ENCODE assay signal across 17 cellular contexts in the genomic region with DNA sequence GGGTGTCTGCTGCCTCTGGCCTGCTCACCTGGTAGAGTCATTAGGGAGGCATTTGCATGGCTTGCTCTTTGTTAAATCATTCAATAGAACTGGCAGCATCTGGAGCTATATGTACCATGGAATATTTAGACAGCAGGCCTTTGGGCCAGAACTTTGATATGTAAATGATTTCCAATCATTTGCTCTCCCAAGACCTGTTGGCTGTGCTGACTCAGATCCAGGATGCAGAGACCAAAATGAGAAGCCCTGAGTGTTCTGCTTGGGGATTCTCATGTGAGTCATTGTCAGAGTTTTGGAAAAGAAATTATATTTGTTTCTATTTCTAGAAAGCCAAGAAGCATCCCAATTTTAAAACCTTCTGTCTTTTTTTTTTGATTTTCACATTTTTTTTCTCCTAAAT.
DNase-seq lines count a peak whose midpoint lies in the region; ATAC-seq and TF ChIP-seq lines count a peak whose summit lies in the region.
"Had no signal": no experiment of that assay in that cellular context is flagged by ENCODE, and none has a peak within 500 bp of the region (broad histone marks: within the 10 kb centered on the region; RNA-seq: fewer than 3 reads in every experiment).

No MANE protein-coding gene starts in this region.

- H2AFZ ChIP-seq in osteoblast (ENCODE audit: low read length): no peak overlapping the region

- H4K20me1 ChIP-seq in osteoblast (ENCODE audit: insufficient read depth, low read length): no peaks in the 10 kb centered on the region

- H3K36me3 ChIP-seq in brain microvascular endothelial cell (replicated peaks): no peaks in the 10 kb centered on the region
- no peaks in the 10 kb centered on the region for H3K36me3 ChIP-seq in osteoblast (ENCODE audit: insufficient read depth, low read length)
- H3K36me3 ChIP-seq: ovary, SJSA1 had no signal

- ATAC-seq in HG03039 (IDR thresholded peaks at IDR 0.05; ENCODE audit: unreplicated experiment): no peak

- H3K27ac Mint-ChIP-seq in nephron progenitor cell: no peak overlapping the region
- H3K27ac Mint-ChIP-seq: activated T-helper 1 cell treated with anti-CD3 and anti-CD28 coated beads, Interleukin-12 subunit alpha, Interleukin-12 subunit beta, Interleukin-2, Interleukin-4 antibody, amounts not matched to agents 30 ng/mL and 10 ng/mL and 1 ng/mL, durations not matched to agents 14 hours and 24 hours and 36 hours; mesothelial cell of epicardium; stimulated activated naive CD8-positive, alpha-beta T cell treated with anti-CD3 and anti-CD28 coated beads, Interleukin-15, Interleukin-2, amounts not matched to agents 100 ng/mL and 50 ng/mL, for 24 hours had no signal

- H3K36me3 Mint-ChIP-seq in nephron progenitor cell (ENCODE audit: low read depth): peaks cover 6% of the 10 kb centered on the region

- H3K4me1 Mint-ChIP-seq in nephron progenitor cell: peaks cover 17% of the 10 kb centered on the region

- no peaks in the 10 kb centered on the region for H3K79me2 ChIP-seq in osteoblast (ENCODE audit: insufficient read depth, low read length)

- TF ChIP-seq CTCF in brain microvascular endothelial cell (IDR thresholded peaks at IDR 0.05; ENCODE audit: low read depth, low read length, missing control alignments) (no peak), nephron progenitor cell (IDR thresholded peaks at IDR 0.05) (no peak), osteoblast (IDR thresholded peaks at IDR 0.05; ENCODE audit: extremely low read depth, low read depth, low read length) (no peak)

- H3K9me3 Mint-ChIP-seq in nephron progenitor cell: peaks cover 27% of the 10 kb centered on the region
- H3K9me3 Mint-ChIP-seq: activated T-helper 1 cell treated with anti-CD3 and anti-CD28 coated beads, Interleukin-12 subunit alpha, Interleukin-12 subunit beta, Interleukin-2, Interleukin-4 antibody, amounts not matched to agents 30 ng/mL and 10 ng/mL and 1 ng/mL, durations not matched to agents 14 hours and 24 hours and 36 hours had no signal

- peaks cover 4% of the 10 kb centered on the region for H3K4me1 ChIP-seq in osteoblast (ENCODE audit: insufficient read depth, low read length)

- DNase-seq in AG08396 (ENCODE audit: low spot score) (peak; percentile 28), LHCN-M2 (ENCODE audit: low read depth) (peak; percentile 68), brain microvascular endothelial cell (peak; percentile 30), kidney glomerular epithelial cell (lab: John Stamatoyannopoulos, UW) (peak; percentile 79), GDM1 (lab: John Stamatoyannopoulos, UW) (no peak), nephron progenitor cell (no peak), osteoblast (ENCODE audit: insufficient read length, low spot score, missing footprints) (no peak)
- DNase-seq: activated CD4-positive, alpha-beta T cell treated with anti-CD3 and anti-CD28 coated beads, Interleukin-2, amount 50 U/mL, for 48 hours; amygdala; NCI-H2029; NCI-H748 treated with DMSO at 0.1 percent for 48 hours; ovary had no signal

- H3K27me3 Mint-ChIP-seq in nephron progenitor cell (ENCODE audit: low read depth, poor library complexity): peaks cover 4% of the 10 kb centered on the region
- H3K27me3 Mint-ChIP-seq: stimulated activated naive CD8-positive, alpha-beta T cell treated with anti-CD3 and anti-CD28 coated beads, Interleukin-15, Interleukin-2, amounts not matched to agents 100 ng/mL and 50 ng/mL, for 24 hours had no signal

- H3K27ac ChIP-seq in brain microvascular endothelial cell: no peak overlapping the region
- no peak overlapping the region for H3K27ac ChIP-seq in osteoblast (ENCODE audit: low read depth, low read length)
- H3K27ac ChIP-seq: ovary, SJSA1 had no signal

- no peak overlapping the region for H3K4me3 Mint-ChIP-seq in nephron progenitor cell
- H3K4me3 Mint-ChIP-seq: activated T-helper 1 cell treated with anti-CD3 and anti-CD28 coated beads, Interleukin-12 subunit alpha, Interleukin-12 subunit beta, Interleukin-2, Interleukin-4 antibody, amounts not matched to agents 30 ng/mL and 10 ng/mL and 1 ng/mL, durations not matched to agents 14 hours and 24 hours and 36 hours; mesothelial cell of epicardium; stimulated activated naive CD8-positive, alpha-beta T cell treated with anti-CD3 and anti-CD28 coated beads, Interleukin-15, Interleukin-2, amounts not matched to agents 100 ng/mL and 50 ng/mL, for 24 hours had no signal

- H3K27me3 ChIP-seq in brain microvascular endothelial cell (replicated peaks) (no peaks in the 10 kb centered on the region), osteoblast (ENCODE audit: insufficient read depth, low read length) (no peaks in the 10 kb centered on the region)
- H3K27me3 ChIP-seq: ovary, SJSA1 had no signal

- no peak overlapping the region for H3K4me3 ChIP-seq in brain microvascular endothelial cell (ENCODE audit: low read depth, low read length)
- no peak overlapping the region for H3K4me3 ChIP-seq in osteoblast (ENCODE audit: insufficient read depth, low read length)
- H3K4me3 ChIP-seq: ovary, SJSA1 had no signal

- H3K9me3 ChIP-seq in osteoblast (ENCODE audit: low read depth, low read length): no peaks in the 10 kb centered on the region

- in situ Hi-C loops in brain microvascular endothelial cell (cut with HindIII; ENCODE audit: low pct_ligation_motif_present, low sequenced_read_pairs): no loop called here

- no peak overlapping the region for H3K4me2 ChIP-seq in osteoblast (ENCODE audit: insufficient read depth, low read length)

Comparison
In these comparisons a context has a peak if more than half of its experiments do, and no peak if none do; other contexts are left out.
1. DNase-seq: peak in AG08396 (single experiment), LHCN-M2 (single experiment), brain microvascular endothelial cell (single experiment) and kidney glomerular epithelial cell (single experiment); none in GDM1 (single experiment), nephron progenitor cell (single experiment) and osteoblast (single experiment).